ENCODE assay signal across 27 cellular contexts in the genomic region with DNA sequence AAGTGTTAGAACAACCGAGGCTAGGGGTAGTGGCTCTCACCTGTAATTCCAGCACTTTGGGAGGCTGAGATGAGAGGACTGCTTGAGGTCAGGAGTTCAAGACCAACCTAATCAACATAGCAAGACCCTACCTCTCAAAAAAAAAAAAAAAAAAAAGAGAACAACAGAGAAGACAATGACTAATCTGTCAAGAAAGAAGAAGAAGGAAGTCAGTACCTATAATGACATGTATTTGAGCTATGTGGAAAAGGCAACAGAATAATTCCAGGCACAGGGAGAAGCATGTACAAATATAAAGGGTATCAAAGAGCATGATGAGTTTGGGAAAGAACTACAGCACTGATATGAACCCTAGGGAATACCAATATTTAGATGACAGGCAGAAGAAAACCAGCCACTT. TPM values are rescaled to one million over a fixed set of nuclear protein-coding genes. Genes with fewer than 3 reads are reported as not detected.
"Had no signal": no experiment of that assay in that cellular context is flagged by ENCODE, and none has a peak within 500 bp of the region (broad histone marks: within the 10 kb centered on the region; RNA-seq: fewer than 3 reads in every experiment).

No MANE protein-coding gene starts in this region.

- H3K27me3 Mint-ChIP-seq: memory B cell had no signal

- H3K4me1 Mint-ChIP-seq: memory B cell, nephron progenitor cell had no signal

- H3K4me3 Mint-ChIP-seq: memory B cell, nephron progenitor cell had no signal

- H3K27ac Mint-ChIP-seq: memory B cell, nephron progenitor cell had no signal

- DNase-seq: activated CD4-positive, alpha-beta T cell treated with anti-CD3 and anti-CD28 coated beads, Interleukin-2, amount 50 U/mL, for 48 hours; activated CD4-positive, CD25-positive, alpha-beta regulatory T cell treated with anti-CD3 and anti-CD28 coated beads, Interleukin-2, amount 50 U/mL, for 72 hours; adrenal gland; brain microvascular endothelial cell; caudate nucleus; dermis blood vessel endothelial cell; effector CD8-positive, alpha-beta T cell; erythroblast; foreskin fibroblast; heart right ventricle; left colon; nephron progenitor cell; pancreas; psoas muscle; right cardiac atrium; SK-N-SH; stimulated activated CD4-positive, alpha-beta T cell treated with anti-CD3 and anti-CD28 coated beads, Interleukin-4, amount 100 ng/mL, for 24 hours; stimulated activated naive CD8-positive, alpha-beta T cell treated with anti-CD3 and anti-CD28 coated beads, Interleukin-15, Interleukin-2, amounts not matched to agents 100 U/mL and 50 U/mL, for 24 hours; upper lobe of right lung; WERI-Rb-1 had no signal

- ATAC-seq: heart right ventricle; left colon; pancreas; psoas muscle; right cardiac atrium; stimulated activated naive CD8-positive, alpha-beta T cell treated with anti-CD3 and anti-CD28 coated beads, Interleukin-15, Interleukin-2, amounts not matched to agents 100 U/mL and 50 U/mL, for 24 hours; upper lobe of right lung had no signal

RNA-seq across cellular contexts. Expression of a gene that starts 45.3 kb away (rescaled TPM):
- total RNA-seq: adrenal gland, ascending aorta, dermis blood vessel endothelial cell, fibroblast of lung, heart right ventricle, left colon, lower leg skin, pancreas, psoas muscle, right cardiac atrium, subcutaneous adipose tissue, upper lobe of right lung had no signal
- polyA plus RNA-seq: adrenal gland, fibroblast of lung, heart right ventricle, keratinocyte, pancreas, psoas muscle, right cardiac atrium, SK-N-SH, thymus had no signal
